11 cellular contexts compared by ENCODE assay signal in genomic region chr1:247357781-247358211, GRCh38. TPM values are rescaled to one million over a fixed set of nuclear protein-coding genes. Genes with fewer than 3 reads are reported as not detected.
A peak's percentile ranks its signal among the peaks of the same experiment; 100 is the strongest.
DNase-seq lines count a peak whose midpoint lies in the region; ATAC-seq and TF ChIP-seq lines count a peak whose summit lies in the region.
"Had no signal": no experiment of that assay in that cellular context is flagged by ENCODE, and none has a peak within 500 bp of the region (broad histone marks: within the 10 kb centered on the region; RNA-seq: fewer than 3 reads in every experiment).

No MANE protein-coding gene starts in this region.

- peaks cover 46% of the 10 kb centered on the region for H3K27me3 Mint-ChIP-seq in activated CD4-positive, alpha-beta memory T cell treated with anti-CD3 and anti-CD28 coated beads for 36 hours
- H3K27me3 Mint-ChIP-seq in activated CD4-positive, alpha-beta memory T cell treated with anti-CD3 and anti-CD28 coated beads, Interleukin-2, amount 10 ng/mL, durations not matched to agents 7 days and 5 days: peaks cover 10% of the 10 kb centered on the region
- H3K27me3 Mint-ChIP-seq in WTC11 (ENCODE audit: low read depth): peaks cover 32% of the 10 kb centered on the region

- DNase-seq in activated CD4-positive, alpha-beta memory T cell treated with anti-CD3 and anti-CD28 coated beads for 36 hours: peak; percentile 22
- DNase-seq in activated CD4-positive, alpha-beta memory T cell treated with anti-CD3 and anti-CD28 coated beads, Interleukin-2, amount 10 ng/mL, durations not matched to agents 7 days and 5 days: no peak
- DNase-seq in epithelial cell of proximal tubule (ENCODE audit: low read depth) (peak; percentile 86), thyroid gland (peak; percentile 91), cerebellar cortex (ENCODE audit: low spot score) (no peak), WTC11 (ENCODE audit: low spot score) (no peak), OCI-M2 (lab: John Stamatoyannopoulos, UW; ENCODE audit: unreplicated experiment) (no peak)

- no peaks in the 10 kb centered on the region for H3K36me3 ChIP-seq in thyroid gland
- H3K36me3 ChIP-seq: BLaER1 had no signal

- CTCF ChIA-PET in activated CD4-positive, alpha-beta memory T cell treated with anti-CD3 and anti-CD28 coated beads for 36 hours (lab: Charles Lee): interaction anchor here (1.1 kb wide), 1 partner anchor 15 kb away, joined by 5 read pairs; no protein-coding TSS in a partner anchor
- CTCF ChIA-PET in activated CD4-positive, alpha-beta memory T cell treated with anti-CD3 and anti-CD28 coated beads, Interleukin-2, amount 10 ng/mL, durations not matched to agents 7 days and 5 days (lab: Charles Lee): no interaction called here
- CTCF ChIA-PET in WTC11 (lab: Charles Lee): interaction anchor here (1.6 to 2.1 kb wide), 4 partner anchors 10 to 32 kb away, joined by 3 to 8 read pairs (median 6); partner anchors contain the start of gene ZNF496

- WGBS in thyroid gland, 2 donors: 23 to 26% methylated on average over 6 of the region's 6 CpGs

- no peaks in the 10 kb centered on the region for H3K9me3 ChIP-seq in thyroid gland

- H3K4me1 ChIP-seq in thyroid gland: peaks cover 30 to 56% of the 10 kb centered on the region in 2 donors
- H3K4me1 ChIP-seq: BLaER1 had no signal

- POLR2A ChIA-PET in activated CD4-positive, alpha-beta memory T cell treated with anti-CD3 and anti-CD28 coated beads for 36 hours (lab: Charles Lee): no interaction called here
- POLR2A ChIA-PET in activated CD4-positive, alpha-beta memory T cell treated with anti-CD3 and anti-CD28 coated beads, Interleukin-2, amount 10 ng/mL, durations not matched to agents 7 days and 5 days (lab: Charles Lee): no interaction called here
- POLR2A ChIA-PET in WTC11 (lab: Charles Lee): interaction anchor here (1.3 kb wide), 1 partner anchor 15 kb away, joined by 5 read pairs; no protein-coding TSS in a partner anchor

- H3K27ac ChIP-seq in thyroid gland: peak overlapping the region; percentile 65 to 93 (median 90)
- H3K27ac ChIP-seq: BLaER1, epithelial cell of prostate had no signal

- H3K4me3 ChIP-seq in epithelial cell of proximal tubule (ENCODE audit: low read depth, low read length) (no peak overlapping the region), thyroid gland (replicated peaks in 1 of 3) (no peak overlapping the region)
- H3K4me3 ChIP-seq: BLaER1 had no signal

- H3K4me3 Mint-ChIP-seq in activated CD4-positive, alpha-beta memory T cell treated with anti-CD3 and anti-CD28 coated beads for 36 hours: no peak overlapping the region
- H3K4me3 Mint-ChIP-seq in activated CD4-positive, alpha-beta memory T cell treated with anti-CD3 and anti-CD28 coated beads, Interleukin-2, amount 10 ng/mL, durations not matched to agents 7 days and 5 days: no peak overlapping the region
- H3K4me3 Mint-ChIP-seq in WTC11: no peak overlapping the region

- H3K4me1 Mint-ChIP-seq in activated CD4-positive, alpha-beta memory T cell treated with anti-CD3 and anti-CD28 coated beads for 36 hours (ENCODE audit: low read depth): peaks cover 6% of the 10 kb centered on the region
- no peaks in the 10 kb centered on the region for H3K4me1 Mint-ChIP-seq in activated CD4-positive, alpha-beta memory T cell treated with anti-CD3 and anti-CD28 coated beads, Interleukin-2, amount 10 ng/mL, durations not matched to agents 7 days and 5 days
- peaks cover 37% of the 10 kb centered on the region for H3K4me1 Mint-ChIP-seq in WTC11

- TF ChIP-seq CTCF in epithelial cell of proximal tubule (conservative IDR thresholded peaks at IDR 0.05; ENCODE audit: low read depth, low read length) (no peak), thyroid gland (IDR thresholded peaks at IDR 0.05) (no peak), WTC11 (IDR thresholded peaks at IDR 0.05) (no peak)

- intact Hi-C loops in activated CD4-positive, alpha-beta memory T cell treated with anti-CD3 and anti-CD28 coated beads for 36 hours (cut with micrococcal nuclease): no loop called here
- intact Hi-C loops in thyroid gland (cut with DNase I): no loop called here

- ATAC-seq in HG02970 (IDR thresholded peaks at IDR 0.05; ENCODE audit: low FRiP score, unreplicated experiment) (peak; percentile 81), WTC11 (no peak)
- ATAC-seq: Panc1 had no signal

- H3K9me3 Mint-ChIP-seq in activated CD4-positive, alpha-beta memory T cell treated with anti-CD3 and anti-CD28 coated beads for 36 hours: peaks cover 9% of the 10 kb centered on the region
- no peaks in the 10 kb centered on the region for H3K9me3 Mint-ChIP-seq in activated CD4-positive, alpha-beta memory T cell treated with anti-CD3 and anti-CD28 coated beads, Interleukin-2, amount 10 ng/mL, durations not matched to agents 7 days and 5 days
- peaks cover 5% of the 10 kb centered on the region for H3K9me3 Mint-ChIP-seq in WTC11

- peak in 1 of 2 donors; percentile 55 for TF ChIP-seq POLR2A in thyroid gland (IDR thresholded peaks at IDR 0.05)

- H3K27ac Mint-ChIP-seq in activated CD4-positive, alpha-beta memory T cell treated with anti-CD3 and anti-CD28 coated beads for 36 hours: no peak overlapping the region
- H3K27ac Mint-ChIP-seq in activated CD4-positive, alpha-beta memory T cell treated with anti-CD3 and anti-CD28 coated beads, Interleukin-2, amount 10 ng/mL, durations not matched to agents 7 days and 5 days: no peak overlapping the region
- no peak overlapping the region for H3K27ac Mint-ChIP-seq in WTC11

- H3K36me3 Mint-ChIP-seq in activated CD4-positive, alpha-beta memory T cell treated with anti-CD3 and anti-CD28 coated beads for 36 hours: no peaks in the 10 kb centered on the region
- no peaks in the 10 kb centered on the region for H3K36me3 Mint-ChIP-seq in activated CD4-positive, alpha-beta memory T cell treated with anti-CD3 and anti-CD28 coated beads, Interleukin-2, amount 10 ng/mL, durations not matched to agents 7 days and 5 days (ENCODE audit: low read depth)
- H3K36me3 Mint-ChIP-seq in WTC11: no peaks in the 10 kb centered on the region

- H3K27me3 ChIP-seq in thyroid gland: no peaks in the 10 kb centered on the region
- H3K27me3 ChIP-seq: BLaER1 had no signal

TF ChIP-seq in WTC11, 78 proteins besides CTCF, POLR2A, EP300 and RAD21:
- TF ChIP-seq SP1 (CRISPR knock-in tag; conservative IDR thresholded peaks at IDR 0.05) (no peak), RORB (CRISPR knock-in tag; IDR thresholded peaks at IDR 0.05) (no peak), ELF4 (CRISPR knock-in tag; IDR thresholded peaks at IDR 0.05; ENCODE audit: low read depth) (no peak)
- TF ChIP-seq, protein P1, sequence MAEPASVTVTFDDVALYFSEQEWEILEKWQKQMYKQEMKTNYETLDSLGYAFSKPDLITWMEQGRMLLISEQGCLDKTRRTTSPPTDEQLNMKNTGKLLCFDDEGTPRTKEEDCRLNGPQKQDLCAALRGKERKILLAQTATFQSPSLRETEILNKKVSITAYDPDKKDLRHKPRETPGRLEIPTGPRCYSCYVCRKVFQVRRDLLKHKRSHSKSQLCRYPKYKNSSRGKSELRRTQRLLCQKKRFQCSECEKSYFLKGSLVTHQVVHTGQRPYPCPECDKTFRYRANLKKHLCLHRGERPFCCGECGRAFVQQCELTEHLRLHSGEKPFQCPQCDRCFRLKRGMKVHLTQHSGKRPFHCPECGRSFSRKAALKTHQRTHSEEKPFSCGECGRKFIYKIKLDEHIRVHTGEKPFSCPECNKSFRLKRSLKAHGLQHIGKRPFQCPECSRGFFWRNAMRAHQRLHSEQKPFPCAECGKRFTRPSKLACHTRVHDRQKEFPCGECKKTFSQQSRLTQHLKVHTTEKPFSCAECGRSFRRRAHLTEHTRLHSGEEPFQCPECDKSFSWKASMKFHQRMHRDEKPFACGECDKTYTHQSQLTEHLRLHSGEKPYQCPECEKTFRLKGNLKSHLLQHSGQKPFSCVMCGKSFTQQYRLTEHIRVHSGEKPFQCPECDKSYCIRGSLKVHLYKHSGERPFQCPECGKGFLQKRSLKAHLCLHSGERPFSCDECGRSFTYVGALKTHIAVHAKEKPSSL (CRISPR knock-in tag; conservative IDR thresholded peaks at IDR 0.05): no peak
TF ChIP-seq in WTC11: peak in this region for 0.

RNA-seq across cellular contexts. Expression of gene ZNF496, which starts 26.1 kb away (rescaled TPM):
- 10 to 100 TPM; 10.6 to 12.0 TPM for total RNA-seq in activated CD4-positive, alpha-beta memory T cell treated with anti-CD3 and anti-CD28 coated beads for 36 hours
- 1 to 10 TPM; 6.4 to 6.5 TPM for total RNA-seq in activated CD4-positive, alpha-beta memory T cell treated with anti-CD3 and anti-CD28 coated beads, Interleukin-2, amount 10 ng/mL, durations not matched to agents 7 days and 5 days
- total RNA-seq in epithelial cell of proximal tubule (41.0 and 43.9 TPM in 2 replicates), thyroid gland (10 to 100 TPM; 34.0 to 78.6 (median 51.9) TPM), WTC11 (2021) (81.5 to 89.0 TPM (median 88.3 TPM) in 3 replicates)

RNA-seq across cellular contexts. Expression of gene NLRP3, which starts 58.2 kb away (rescaled TPM):
- 1 to 10 TPM in 1 of 2 experiments, under 1 TPM in 1; 0.97 to 1.5 TPM for total RNA-seq in activated CD4-positive, alpha-beta memory T cell treated with anti-CD3 and anti-CD28 coated beads for 36 hours
- under 1 TPM; 0.25 to 0.40 TPM for total RNA-seq in activated CD4-positive, alpha-beta memory T cell treated with anti-CD3 and anti-CD28 coated beads, Interleukin-2, amount 10 ng/mL, durations not matched to agents 7 days and 5 days
- total RNA-seq in epithelial cell of proximal tubule (7.4 and 8.5 TPM in 2 replicates), thyroid gland (1 to 10 TPM in 1 of 4 donors, under 1 TPM in 3; 0.54 to 2.3 (median 0.75) TPM), WTC11 (2021) (0.11 to 0.25 TPM (median 0.11 TPM) in 3 replicates)

Comparison
In these comparisons a context has a peak if more than half of its experiments do, and no peak if none do; other contexts are left out.
1. DNase-seq: peak in activated CD4-positive, alpha-beta memory T cell treated with anti-CD3 and anti-CD28 coated beads for 36 hours (single experiment), epithelial cell of proximal tubule (single experiment) and thyroid gland (2 of 2); none in activated CD4-positive, alpha-beta memory T cell treated with anti-CD3 and anti-CD28 coated beads, Interleukin-2, amount 10 ng/mL, durations not matched to agents 7 days and 5 days (single experiment), cerebellar cortex (single experiment), WTC11 (single experiment) and OCI-M2 (single experiment).